In the genomic region with DNA sequence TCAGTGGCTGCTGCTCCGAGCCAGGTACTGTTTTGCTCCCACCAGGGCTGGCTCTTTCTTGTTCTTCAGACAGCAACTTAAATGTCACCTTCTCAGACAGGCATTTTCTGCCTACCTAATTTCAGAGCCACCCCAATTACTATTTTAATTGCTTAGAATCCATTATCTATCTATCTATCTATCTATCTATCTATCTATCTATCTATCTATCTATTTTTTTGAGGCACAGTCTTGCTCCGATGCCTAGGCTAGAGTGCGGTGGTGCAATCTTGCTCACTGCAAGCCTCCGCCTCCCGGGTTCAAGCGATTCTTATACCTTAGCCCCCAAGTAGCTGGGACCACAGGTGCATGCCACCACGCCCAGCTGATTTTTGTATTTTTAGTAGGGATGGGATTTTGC, we compare ENCODE assay signal across 20 cellular contexts. TPM values are rescaled to one million over a fixed set of nuclear protein-coding genes. Genes with fewer than 3 reads are reported as not detected.
DNase-seq lines count a peak whose midpoint lies in the region; ATAC-seq, FAIRE-seq and TF ChIP-seq lines count a peak whose summit lies in the region.
"Had no signal": no experiment of that assay in that cellular context is flagged by ENCODE, and none has a peak within 500 bp of the region (broad histone marks: within the 10 kb centered on the region; RNA-seq: fewer than 3 reads in every experiment).

No MANE protein-coding gene starts in this region.

- H3K9me3 ChIP-seq in KOPT-K1 (ENCODE audit: insufficient read depth, low read length, poor library complexity, severe bottlenecking) (no peaks in the 10 kb centered on the region), pancreas (no peaks in the 10 kb centered on the region)
- H3K9me3 ChIP-seq: BLaER1, HAP-1 had no signal

- WGBS in pancreas, 2 donors = 97 to 98% methylated on average over 7 of the region's 7 CpGs

- no peak for TF ChIP-seq CTCF in pancreas (IDR thresholded peaks at IDR 0.05)

- H3K27me3 ChIP-seq in layer of hippocampus (ENCODE audit: control insufficient read depth, insufficient read depth, low read length) = no peaks in the 10 kb centered on the region
- H3K27me3 ChIP-seq in pancreas = no peaks in the 10 kb centered on the region
- H3K27me3 ChIP-seq: BLaER1 had no signal

- H3K9me3 Mint-ChIP-seq in stimulated activated naive B cell treated with anti-CD40 and anti-IgM and Interleukin-4, amounts not matched to agents 10 μg/mL and 1 μg/mL and 100 μg/mL, for 72 hours = no peaks in the 10 kb centered on the region
- H3K9me3 Mint-ChIP-seq in natural killer cell treated with Interleukin-12 subunit alpha and Interleukin-12 subunit beta and Interleukin-15 and Interleukin-18, amount 100 ng/mL, for 72 hours = no peaks in the 10 kb centered on the region
- H3K9me3 Mint-ChIP-seq: CD14-positive monocyte had no signal

- no peak overlapping the region for H3K4me3 Mint-ChIP-seq in stimulated activated naive B cell treated with anti-CD40 and anti-IgM and Interleukin-4, amounts not matched to agents 10 μg/mL and 1 μg/mL and 100 μg/mL, for 72 hours
- no peak overlapping the region for H3K4me3 Mint-ChIP-seq in natural killer cell treated with Interleukin-12 subunit alpha and Interleukin-12 subunit beta and Interleukin-15 and Interleukin-18, amount 100 ng/mL, for 72 hours
- H3K4me3 Mint-ChIP-seq: CD14-positive monocyte; CD4-positive, alpha-beta memory T cell had no signal

- no peaks in the 10 kb centered on the region for H3K27me3 Mint-ChIP-seq in stimulated activated naive B cell treated with anti-CD40 and anti-IgM and Interleukin-4, amounts not matched to agents 10 μg/mL and 1 μg/mL and 100 μg/mL, for 72 hours
- no peaks in the 10 kb centered on the region for H3K27me3 Mint-ChIP-seq in natural killer cell treated with Interleukin-12 subunit alpha and Interleukin-12 subunit beta and Interleukin-15 and Interleukin-18, amount 100 ng/mL, for 72 hours
- H3K27me3 Mint-ChIP-seq: CD4-positive, alpha-beta memory T cell had no signal

- H3K36me3 ChIP-seq in KOPT-K1 (ENCODE audit: insufficient read depth, low read length) = no peaks in the 10 kb centered on the region; the same call in 1 of the 2 replicates
- no peaks in the 10 kb centered on the region for H3K36me3 ChIP-seq in pancreas
- H3K36me3 ChIP-seq: HAP-1 had no signal

- peaks cover 0 to 33% (median 25%) of the 10 kb centered on the region in 3 donors for H3K4me1 ChIP-seq in pancreas
- H3K4me1 ChIP-seq: HAP-1 had no signal

- H3K4me3 ChIP-seq in pancreas = no peak overlapping the region
- H3K4me3 ChIP-seq: BLaER1, GM12878, GM23248, HAP-1 had no signal

- peaks cover 33 to 77% of the 10 kb centered on the region in 2 donors for H3K4me1 Mint-ChIP-seq in stimulated activated naive B cell treated with anti-CD40 and anti-IgM and Interleukin-4, amounts not matched to agents 10 μg/mL and 1 μg/mL and 100 μg/mL, for 72 hours
- H3K4me1 Mint-ChIP-seq in natural killer cell treated with Interleukin-12 subunit alpha and Interleukin-12 subunit beta and Interleukin-15 and Interleukin-18, amount 100 ng/mL, for 72 hours (ENCODE audit: low read depth in 2 of 2) = peaks cover 40 to 51% of the 10 kb centered on the region in 2 donors

- no peak for ATAC-seq in stimulated activated naive B cell treated with anti-CD40 and anti-IgM and Interleukin-4, amounts not matched to agents 10 μg/mL and 1 μg/mL and 100 μg/mL, for 72 hours (replicated peaks)
- no peak for ATAC-seq in natural killer cell treated with Interleukin-12 subunit alpha and Interleukin-12 subunit beta and Interleukin-15 and Interleukin-18, amount 100 ng/mL, for 72 hours
- no peak for ATAC-seq in pancreas
- ATAC-seq: GM12878 had no signal

- H3K27ac ChIP-seq in KOPT-K1 (ENCODE audit: low read depth, low read length, poor library complexity, severe bottlenecking) (peak overlapping the region; percentile 51), angular gyrus (ENCODE audit: low read depth, low read length) (peak overlapping the region; percentile 50), layer of hippocampus (ENCODE audit: low read depth, low read length) (peak overlapping the region; percentile 64), pancreas (no peak overlapping the region)
- H3K27ac ChIP-seq: BLaER1, GM23248 had no signal

- peaks cover 0 to 4% of the 10 kb centered on the region in 2 donors for H3K36me3 Mint-ChIP-seq in stimulated activated naive B cell treated with anti-CD40 and anti-IgM and Interleukin-4, amounts not matched to agents 10 μg/mL and 1 μg/mL and 100 μg/mL, for 72 hours
- no peaks in the 10 kb centered on the region for H3K36me3 Mint-ChIP-seq in natural killer cell treated with Interleukin-12 subunit alpha and Interleukin-12 subunit beta and Interleukin-15 and Interleukin-18, amount 100 ng/mL, for 72 hours

- no peak for DNase-seq in stimulated activated naive B cell treated with anti-CD40 and anti-IgM and Interleukin-4, amounts not matched to agents 10 μg/mL and 1 μg/mL and 100 μg/mL, for 72 hours
- DNase-seq in NK-92 treated with Interleukin-12 subunit alpha and Interleukin-12 subunit beta, amount 100 ng/mL, for 24 hours (lab: John Stamatoyannopoulos, UW) = no peak
- DNase-seq in islet precursor cell (no peak), pancreas (no peak)
- DNase-seq in natural killer cell treated with Interleukin-12 subunit alpha and Interleukin-12 subunit beta and Interleukin-15 and Interleukin-18, amount 100 ng/mL, for 72 hours (ENCODE audit: low spot score) = no peak
- DNase-seq: 8988T; CD4-positive, alpha-beta memory T cell; DMS 273 treated with DMSO at 0.1 percent for 48 hours; DMS53; DND-41; EL; GM23248 had no signal

- no peak for FAIRE-seq in pancreas (lab: Jason Lieb, UNC)
- FAIRE-seq: GM12878, GM19239 had no signal

- intact Hi-C loops in pancreas (cut with DNase I) = no loop called here

- H3K27ac Mint-ChIP-seq in stimulated activated naive B cell treated with anti-CD40 and anti-IgM and Interleukin-4, amounts not matched to agents 10 μg/mL and 1 μg/mL and 100 μg/mL, for 72 hours = peak overlapping the region; percentile 11
- H3K27ac Mint-ChIP-seq in natural killer cell treated with Interleukin-12 subunit alpha and Interleukin-12 subunit beta and Interleukin-15 and Interleukin-18, amount 100 ng/mL, for 72 hours = no peak overlapping the region

RNA-seq across cellular contexts. Expression of a gene that starts 58.5 kb away (rescaled TPM):
- total RNA-seq in natural killer cell treated with Interleukin-12 subunit alpha and Interleukin-12 subunit beta and Interleukin-15 and Interleukin-18, amount 100 ng/mL, for 72 hours = 10 to 100 TPM; 21.6 to 31.6 TPM
- 10 to 100 TPM; 10.9 to 25.7 (median 17.1) TPM for total RNA-seq in pancreas
- polyA plus RNA-seq in pancreas = 10 to 100 TPM in 1 of 2 donors, 1 to 10 TPM in 1; 7.0 to 13.1 TPM

Comparison
In these comparisons a context has a peak if more than half of its experiments do, and no peak if none do; other contexts are left out.
1. H3K27ac ChIP-seq: peak in KOPT-K1 (single experiment), angular gyrus (single experiment) and layer of hippocampus (single experiment); none in pancreas (0 of 4).